2 cellular contexts compared by ENCODE assay signal in genomic region chr7:75880242-75880641, GRCh38.
TF ChIP-seq lines count a peak whose summit lies in the region.

No MANE protein-coding gene starts in this region.

TF ChIP-seq in A549, 52 proteins besides CTCF, POLR2A, EP300 and RAD21 (continued from another document):
- no peak for TF ChIP-seq HMGXB4 (CRISPR knock-in tag; IDR thresholded peaks at IDR 0.05; ENCODE audit: borderline replicate concordance)
- no peak for TF ChIP-seq RARB (CRISPR knock-in tag; IDR thresholded peaks at IDR 0.05)
- no peak for TF ChIP-seq ZNF302 (CRISPR knock-in tag; IDR thresholded peaks at IDR 0.05)
- TF ChIP-seq HDAC2 (IDR thresholded peaks at IDR 0.05) = no peak
- TF ChIP-seq EHF (CRISPR knock-in tag; IDR thresholded peaks at IDR 0.05) = no peak
- TF ChIP-seq HOXB13 (CRISPR knock-in tag; IDR thresholded peaks at IDR 0.05; ENCODE audit: low read depth) = no peak
TF ChIP-seq in A549: peak in this region for 0.

TF ChIP-seq in HEK293, 187 proteins besides CTCF, POLR2A, EP300 and RAD21 (continued from another document):
- TF ChIP-seq SCRT1 (tag by site-specific recombination; IDR thresholded peaks at IDR 0.05; ENCODE audit: borderline replicate concordance) = no peak
- no peak for TF ChIP-seq ZNF561 (tag by site-specific recombination; IDR thresholded peaks at IDR 0.05; ENCODE audit: borderline replicate concordance)
- no peak for TF ChIP-seq ZNF311 (tag by site-specific recombination; IDR thresholded peaks at IDR 0.05; ENCODE audit: borderline replicate concordance)
